ENCODE assay signal across 11 cellular contexts in genomic region chr3:127484601-127485388, GRCh38.
DNase-seq lines count a peak whose midpoint lies in the region; ATAC-seq lines count a peak whose summit lies in the region.
"Had no signal": no experiment of that assay in that cellular context is flagged by ENCODE, and none has a peak within 500 bp of the region (broad histone marks: within the 10 kb centered on the region; RNA-seq: fewer than 3 reads in every experiment).

No MANE protein-coding gene starts in this region.

- ATAC-seq in Right ventricle myocardium superior (ENCODE audit: poor library complexity) (peak; percentile 45), right cardiac atrium (no peak), GM21526 (IDR thresholded peaks at IDR 0.05; ENCODE audit: low FRiP score, unreplicated experiment) (no peak), HG02884 (IDR thresholded peaks at IDR 0.05; ENCODE audit: unreplicated experiment) (no peak)

- H3K4me3 ChIP-seq in right cardiac atrium (ENCODE audit: low read length), result no peak overlapping the region

- H3K4me1 Mint-ChIP-seq in stimulated activated naive CD8-positive, alpha-beta T cell treated with anti-CD3 and anti-CD28 coated beads, Interleukin-15, Interleukin-2, amounts not matched to agents 100 ng/mL and 50 ng/mL, for 24 hours (ENCODE audit: low read depth), result peaks cover 27% of the 10 kb centered on the region

- 59% methylated on average over 9 of the region's 9 CpGs for WGBS in right cardiac atrium

- no peak overlapping the region for H3K27ac ChIP-seq in right cardiac atrium (ENCODE audit: low read length)
- H3K27ac ChIP-seq: parathyroid adenoma had no signal

- H3K36me3 Mint-ChIP-seq in stimulated activated naive CD8-positive, alpha-beta T cell treated with anti-CD3 and anti-CD28 coated beads, Interleukin-15, Interleukin-2, amounts not matched to agents 100 ng/mL and 50 ng/mL, for 24 hours (ENCODE audit: low read depth), result no peaks in the 10 kb centered on the region

- H3K27me3 ChIP-seq in right cardiac atrium (ENCODE audit: control insufficient read depth, insufficient read depth), result no peaks in the 10 kb centered on the region
- H3K27me3 ChIP-seq: BE2C had no signal

- H3K9me3 Mint-ChIP-seq in stimulated activated naive CD8-positive, alpha-beta T cell treated with anti-CD3 and anti-CD28 coated beads, Interleukin-15, Interleukin-2, amounts not matched to agents 100 ng/mL and 50 ng/mL, for 24 hours, result no peaks in the 10 kb centered on the region

- H3K27ac Mint-ChIP-seq in stimulated activated naive CD8-positive, alpha-beta T cell treated with anti-CD3 and anti-CD28 coated beads, Interleukin-15, Interleukin-2, amounts not matched to agents 100 ng/mL and 50 ng/mL, for 24 hours, result peak overlapping the region; percentile 10

- peaks cover 46% of the 10 kb centered on the region for H3K27me3 Mint-ChIP-seq in stimulated activated naive CD8-positive, alpha-beta T cell treated with anti-CD3 and anti-CD28 coated beads, Interleukin-15, Interleukin-2, amounts not matched to agents 100 ng/mL and 50 ng/mL, for 24 hours

- peaks cover 2% of the 10 kb centered on the region for H3K4me1 ChIP-seq in right cardiac atrium (ENCODE audit: control insufficient read depth, insufficient read depth, low read length)
- H3K4me1 ChIP-seq: BE2C, parathyroid adenoma had no signal

- no peak overlapping the region for H3K4me3 Mint-ChIP-seq in stimulated activated naive CD8-positive, alpha-beta T cell treated with anti-CD3 and anti-CD28 coated beads, Interleukin-15, Interleukin-2, amounts not matched to agents 100 ng/mL and 50 ng/mL, for 24 hours

- DNase-seq in Right ventricle myocardium superior (no peak), right cardiac atrium (no peak), M059J (ENCODE audit: low read depth) (peak; percentile 59), cerebellum (ENCODE audit: low spot score) (peak; percentile 39), SIG-M5 treated with dmso at 0.1 percent for 504 hours (lab: John Stamatoyannopoulos, UW; ENCODE audit: unreplicated experiment) (no peak)
- DNase-seq: BE2C, NCI-H526 had no signal

- intact Hi-C loops in Right ventricle myocardium superior (cut with DNase I) (no loop called here), right cardiac atrium (cut with DNase I) (no loop called here)

- no peaks in the 10 kb centered on the region for H3K9me3 ChIP-seq in right cardiac atrium (ENCODE audit: control insufficient read depth, low read length)
- H3K9me3 ChIP-seq: BE2C had no signal

Comparison
In these comparisons a context has a peak if more than half of its experiments do, and no peak if none do; other contexts are left out.
1. DNase-seq: peak in M059J (single experiment) and cerebellum (single experiment); none in Right ventricle myocardium superior (single experiment), right cardiac atrium (0 of 3) and SIG-M5 treated with dmso at 0.1 percent for 504 hours (single experiment).